Comparison of ENCODE assay signal across 1 cellular context in genomic region chr4:24598025-24598424, GRCh38.
TF ChIP-seq lines count a peak whose summit lies in the region.

No MANE protein-coding gene starts in this region.

TF ChIP-seq in HepG2, 621 proteins besides CTCF, POLR2A, EP300 and RAD21 (continued from another document):
- TF ChIP-seq RFX3 (CRISPR knock-in tag; IDR thresholded peaks at IDR 0.05) (peak; percentile 69), SRY (CRISPR knock-in tag; IDR thresholded peaks at IDR 0.05) (no peak), CC2D1A (CRISPR knock-in tag; IDR thresholded peaks at IDR 0.05) (no peak), ZNF768 (CRISPR knock-in tag; IDR thresholded peaks at IDR 0.05) (no peak), ZNF569 (CRISPR knock-in tag; IDR thresholded peaks at IDR 0.05; ENCODE audit: borderline replicate concordance) (no peak), RFX1 (IDR thresholded peaks at IDR 0.05) (peak; percentile 58; the same call in 1 of the 2 replicates), SOX13 (IDR thresholded peaks at IDR 0.05) (no peak), SOX13 (CRISPR knock-in tag; conservative IDR thresholded peaks at IDR 0.05 in 1 of 2, IDR thresholded peaks at IDR 0.05 in 1 of 2) (no peak), ZBTB40 (IDR thresholded peaks at IDR 0.05) (no peak), ZBTB40 (CRISPR knock-in tag; IDR thresholded peaks at IDR 0.05) (no peak), ZNF367 (CRISPR knock-in tag; IDR thresholded peaks at IDR 0.05; ENCODE audit: borderline replicate concordance) (no peak), STAT5B (CRISPR knock-in tag; IDR thresholded peaks at IDR 0.05) (no peak), PHB2 (IDR thresholded peaks at IDR 0.05; ENCODE audit: partially characterized antibody) (no peak), AKAP8 (CRISPR knock-in tag; IDR thresholded peaks at IDR 0.05) (no peak)
- TF ChIP-seq, protein P1, sequence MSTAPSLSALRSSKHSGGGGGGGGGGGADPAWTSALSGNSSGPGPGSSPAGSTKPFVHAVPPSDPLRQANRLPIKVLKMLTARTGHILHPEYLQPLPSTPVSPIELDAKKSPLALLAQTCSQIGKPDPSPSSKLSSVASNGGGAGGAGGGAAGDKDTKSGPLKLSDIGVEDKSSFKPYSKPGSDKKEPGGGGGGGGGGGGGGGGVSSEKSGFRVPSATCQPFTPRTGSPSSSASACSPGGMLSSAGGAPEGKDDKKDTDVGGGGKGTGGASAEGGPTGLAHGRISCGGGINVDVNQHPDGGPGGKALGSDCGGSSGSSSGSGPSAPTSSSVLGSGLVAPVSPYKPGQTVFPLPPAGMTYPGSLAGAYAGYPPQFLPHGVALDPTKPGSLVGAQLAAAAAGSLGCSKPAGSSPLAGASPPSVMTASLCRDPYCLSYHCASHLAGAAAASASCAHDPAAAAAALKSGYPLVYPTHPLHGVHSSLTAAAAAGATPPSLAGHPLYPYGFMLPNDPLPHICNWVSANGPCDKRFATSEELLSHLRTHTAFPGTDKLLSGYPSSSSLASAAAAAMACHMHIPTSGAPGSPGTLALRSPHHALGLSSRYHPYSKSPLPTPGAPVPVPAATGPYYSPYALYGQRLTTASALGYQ (CRISPR knock-in tag; IDR thresholded peaks at IDR 0.05), result no peak
- TF ChIP-seq, protein P2, sequence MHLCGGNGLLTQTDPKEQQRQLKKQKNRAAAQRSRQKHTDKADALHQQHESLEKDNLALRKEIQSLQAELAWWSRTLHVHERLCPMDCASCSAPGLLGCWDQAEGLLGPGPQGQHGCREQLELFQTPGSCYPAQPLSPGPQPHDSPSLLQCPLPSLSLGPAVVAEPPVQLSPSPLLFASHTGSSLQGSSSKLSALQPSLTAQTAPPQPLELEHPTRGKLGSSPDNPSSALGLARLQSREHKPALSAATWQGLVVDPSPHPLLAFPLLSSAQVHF (CRISPR knock-in tag; IDR thresholded peaks at IDR 0.05), result no peak
